In the genomic region with DNA sequence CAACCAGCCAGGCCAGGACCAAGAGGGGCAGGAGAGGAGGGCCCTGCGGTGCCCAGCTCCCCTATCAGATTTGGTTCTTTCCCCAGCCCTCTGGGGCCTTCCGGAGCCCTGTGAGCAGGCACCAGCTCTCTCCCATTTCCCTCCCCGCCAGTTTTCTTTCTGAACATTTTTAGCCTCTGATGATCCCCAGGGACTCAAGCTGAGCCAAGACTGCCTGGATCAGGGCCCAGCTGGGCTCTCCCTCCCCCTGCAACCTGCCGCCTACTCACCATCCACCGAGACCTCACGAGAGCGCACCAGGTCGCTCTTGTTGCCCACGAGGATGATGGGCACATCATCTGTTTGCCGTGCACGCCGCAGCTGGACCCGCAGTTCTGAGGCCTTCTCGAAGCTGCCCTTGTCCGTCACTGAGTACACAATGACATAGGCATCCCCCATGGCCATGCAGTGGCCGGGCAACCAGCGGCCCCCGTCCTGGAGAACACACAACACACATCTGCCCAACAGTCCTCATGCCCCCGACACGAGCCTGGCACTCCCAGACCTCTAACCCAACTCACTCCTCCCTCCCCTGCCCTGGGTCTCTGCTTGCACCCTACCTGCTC, we compare ENCODE assay signal across 12 cellular contexts. TPM values are rescaled to one million over a fixed set of nuclear protein-coding genes. Genes with fewer than 3 reads are reported as not detected.
DNase-seq lines count a peak whose midpoint lies in the region; ATAC-seq and TF ChIP-seq lines count a peak whose summit lies in the region.
"Had no signal": no experiment of that assay in that cellular context is flagged by ENCODE, and none has a peak within 500 bp of the region (broad histone marks: within the 10 kb centered on the region; RNA-seq: fewer than 3 reads in every experiment).

No MANE protein-coding gene starts in this region.

- no peak overlapping the region for H3K4ac ChIP-seq in trophoblast cell (ENCODE audit: low read depth, low read length)

- H3K9me3 Mint-ChIP-seq in activated CD4-positive, alpha-beta T cell treated with anti-CD3 and anti-CD28 coated beads for 36 hours (ENCODE audit: low read depth), result no peaks in the 10 kb centered on the region
- H3K9me3 Mint-ChIP-seq in immature natural killer cell, result no peaks in the 10 kb centered on the region

- H3K23ac ChIP-seq in trophoblast cell (ENCODE audit: low read length), result no peak overlapping the region

- no peak overlapping the region for H3K9ac ChIP-seq in trophoblast cell (ENCODE audit: low read length)

- no peak for TF ChIP-seq CTCF in fibroblast of mammary gland (conservative IDR thresholded peaks at IDR 0.05; ENCODE audit: control insufficient read depth, insufficient read depth, low read depth, low read length)

- H2AFZ ChIP-seq in trophoblast cell (ENCODE audit: insufficient read depth, low read length, poor library complexity), result no peak overlapping the region

- H3K18ac ChIP-seq in trophoblast cell (ENCODE audit: low read length), result no peak overlapping the region

- H3K27ac ChIP-seq in trophoblast cell (ENCODE audit: low read depth, low read length), result no peak overlapping the region

- H2BK5ac ChIP-seq in trophoblast cell (ENCODE audit: low read depth, low read length, poor library complexity), result no peak overlapping the region

- H3K4me3 Mint-ChIP-seq in activated CD4-positive, alpha-beta T cell treated with anti-CD3 and anti-CD28 coated beads for 36 hours, result no peak overlapping the region
- peak overlapping the region in 1 of 5 donors; percentile 36 for H3K4me3 Mint-ChIP-seq in immature natural killer cell

- peaks cover 4% of the 10 kb centered on the region for H3K9me3 ChIP-seq in trophoblast cell (ENCODE audit: insufficient read depth, low read depth, low read length)

- ATAC-seq in activated CD4-positive, alpha-beta T cell treated with anti-CD3 and anti-CD28 coated beads for 36 hours, result no peak

- H4K91ac ChIP-seq in trophoblast cell (ENCODE audit: low read depth, low read length), result no peak overlapping the region

- H3K36me3 Mint-ChIP-seq in activated CD4-positive, alpha-beta T cell treated with anti-CD3 and anti-CD28 coated beads for 36 hours (ENCODE audit: low read depth), result no peaks in the 10 kb centered on the region
- H3K36me3 Mint-ChIP-seq in immature natural killer cell, result no peaks in the 10 kb centered on the region

- peaks cover 7 to 12% of the 10 kb centered on the region in 2 experiments for H3K4me1 ChIP-seq in trophoblast cell (ENCODE audit: control insufficient read depth in 1 of 2, insufficient read depth in 2 of 2, low read length in 2 of 2)

- DNase-seq in DMS 273 (lab: John Stamatoyannopoulos, UW; ENCODE audit: unreplicated experiment), result peak; percentile 95
- DNase-seq in NCI-H524 treated with DMSO at 0.1 percent for 48 hours (lab: John Stamatoyannopoulos, UW), result peak; percentile 84
- peak; percentile 77 for DNase-seq in fibroblast of mammary gland (ENCODE audit: low read depth)
- peak; percentile 12 to 42 for DNase-seq in trophoblast cell
- no peak for DNase-seq in activated CD4-positive, alpha-beta T cell treated with anti-CD3 and anti-CD28 coated beads for 36 hours
- no peak for DNase-seq in activated T-cell treated with anti-CD3 and anti-CD28 coated beads for 4 hours
- DNase-seq in immature natural killer cell, result no peak
- DNase-seq in T-helper 9 cell, result no peak
- DNase-seq: COR-L47; effector memory CD4-positive, alpha-beta T cell had no signal

- no peak overlapping the region for H3K4me2 ChIP-seq in trophoblast cell (ENCODE audit: low read length)

- H3K79me1 ChIP-seq in trophoblast cell (ENCODE audit: low read length), result no peaks in the 10 kb centered on the region

- no CpG with 5 or more reads among the region's 20 CpGs for WGBS in trophoblast cell (ENCODE audit: extremely low coverage, insufficient coverage, insufficient read length)

- POLR2A ChIA-PET in activated CD4-positive, alpha-beta T cell treated with anti-CD3 and anti-CD28 coated beads for 36 hours (lab: Charles Lee), result no interaction called here

- no peak overlapping the region for H3K27ac Mint-ChIP-seq in activated CD4-positive, alpha-beta T cell treated with anti-CD3 and anti-CD28 coated beads for 36 hours
- H3K27ac Mint-ChIP-seq in immature natural killer cell, result no peak overlapping the region

- H4K8ac ChIP-seq in trophoblast cell (ENCODE audit: low read depth, low read length), result no peak overlapping the region

- H2BK120ac ChIP-seq in trophoblast cell (ENCODE audit: insufficient read depth, low read length, poor library complexity), result no peak overlapping the region

- CTCF ChIA-PET in activated CD4-positive, alpha-beta T cell treated with anti-CD3 and anti-CD28 coated beads for 36 hours (lab: Charles Lee), result interaction anchor here (0.6 to 1.2 kb wide), 5 partner anchors 12 to 55 kb away, joined by 3 read pairs; no protein-coding TSS in a partner anchor

- H3K79me2 ChIP-seq in trophoblast cell (ENCODE audit: control insufficient read depth, insufficient read depth, low read length, poor library complexity), result no peaks in the 10 kb centered on the region

- H2BK12ac ChIP-seq in trophoblast cell (ENCODE audit: low read length), result no peak overlapping the region

- peaks cover 7% of the 10 kb centered on the region for H3K4me1 Mint-ChIP-seq in activated CD4-positive, alpha-beta T cell treated with anti-CD3 and anti-CD28 coated beads for 36 hours
- H3K4me1 Mint-ChIP-seq in immature natural killer cell, result peaks cover 0 to 8% of the 10 kb centered on the region in 2 donors

- peaks cover 33% of the 10 kb centered on the region for H3K27me3 Mint-ChIP-seq in activated CD4-positive, alpha-beta T cell treated with anti-CD3 and anti-CD28 coated beads for 36 hours
- peaks cover 1 to 16% (median 12%) of the 10 kb centered on the region in 3 donors for H3K27me3 Mint-ChIP-seq in immature natural killer cell (ENCODE audit: low read depth in 3 of 3)

- H3K4me3 ChIP-seq in fibroblast of mammary gland (ENCODE audit: control insufficient read depth, low read depth, low read length), result no peak overlapping the region
- H3K4me3 ChIP-seq in trophoblast cell (ENCODE audit: low read depth, low read length), result no peak overlapping the region

- no peak overlapping the region for H3K14ac ChIP-seq in trophoblast cell (ENCODE audit: low read length)

- intact Hi-C loops in activated CD4-positive, alpha-beta T cell treated with anti-CD3 and anti-CD28 coated beads for 36 hours (cut with DNase I, micrococcal nuclease), result no loop called here

- no peaks in the 10 kb centered on the region for H3K36me3 ChIP-seq in trophoblast cell (ENCODE audit: control insufficient read depth in 1 of 2, insufficient read depth in 2 of 2, low read length in 2 of 2)

- H4K12ac ChIP-seq in trophoblast cell (ENCODE audit: low read depth, low read length), result no peak overlapping the region

- H2AK5ac ChIP-seq in trophoblast cell (ENCODE audit: low read length), result no peak overlapping the region

- H3K27me3 ChIP-seq in trophoblast cell (ENCODE audit: insufficient read depth, low read length), result peaks cover 32% of the 10 kb centered on the region

RNA-seq across cellular contexts. Expression of gene RRAD, which starts 2.0 kb away (rescaled TPM):
- 0.94 and 0.96 TPM in 2 replicates for polyA plus RNA-seq in trophoblast cell (2013)
- total RNA-seq in activated CD4-positive, alpha-beta T cell treated with anti-CD3 and anti-CD28 coated beads for 36 hours, result under 1 TPM; 0.19 to 0.55 TPM
- not detected for polyA plus RNA-seq in immature natural killer cell

RNA-seq across cellular contexts. Expression of gene CDH16, which starts 4.7 kb away (rescaled TPM):
- polyA plus RNA-seq in trophoblast cell (2013), result 0.04 TPM in 2 replicates
- not detected for total RNA-seq in activated CD4-positive, alpha-beta T cell treated with anti-CD3 and anti-CD28 coated beads for 36 hours
- polyA plus RNA-seq in immature natural killer cell, result not detected
- total RNA-seq: activated CD8-positive, alpha-beta memory T cell treated with anti-CD3 and anti-CD28 coated beads for 36 hours; lung microvascular endothelial cell had no signal

RNA-seq across cellular contexts. Expression of gene CIAO2B, which starts 10.9 kb away (rescaled TPM):
- polyA plus RNA-seq in trophoblast cell (2013), result 77.2 and 77.9 TPM in 2 replicates
- total RNA-seq in activated CD4-positive, alpha-beta T cell treated with anti-CD3 and anti-CD28 coated beads for 36 hours, result 100 to 1,000 TPM; 171 to 186 TPM
- 100 to 1,000 TPM; 125 to 157 (median 132) TPM for polyA plus RNA-seq in immature natural killer cell

RNA-seq across cellular contexts. Expression of gene CES2, which starts 12.0 kb away (rescaled TPM):
- 11.5 and 12.3 TPM in 2 replicates for polyA plus RNA-seq in trophoblast cell (2013)
- 10 to 100 TPM; 30.5 to 31.6 TPM for total RNA-seq in activated CD4-positive, alpha-beta T cell treated with anti-CD3 and anti-CD28 coated beads for 36 hours
- polyA plus RNA-seq in immature natural killer cell, result 10 to 100 TPM; 13.8 to 26.2 (median 19.5) TPM

RNA-seq across cellular contexts. Expression of gene CES3, which starts 37.7 kb away (rescaled TPM):
- 0.17 and 0.26 TPM in 2 replicates for polyA plus RNA-seq in trophoblast cell (2013)
- total RNA-seq in activated CD4-positive, alpha-beta T cell treated with anti-CD3 and anti-CD28 coated beads for 36 hours, result 1 to 10 TPM; 1.6 to 1.9 TPM
- not detected for polyA plus RNA-seq in immature natural killer cell
- total RNA-seq: lung microvascular endothelial cell had no signal

Comparison
In these comparisons a context has a peak if more than half of its experiments do, and no peak if none do; other contexts are left out.
1. DNase-seq: peak in DMS 273 (single experiment), NCI-H524 treated with DMSO at 0.1 percent for 48 hours (single experiment), fibroblast of mammary gland (single experiment) and trophoblast cell (2 of 2); none in activated CD4-positive, alpha-beta T cell treated with anti-CD3 and anti-CD28 coated beads for 36 hours (single experiment), activated T-cell treated with anti-CD3 and anti-CD28 coated beads for 4 hours (single experiment), immature natural killer cell (0 of 3) and T-helper 9 cell (single experiment).